8 cellular contexts compared by ENCODE assay signal in genomic region chr2:91476936-91477246, GRCh38.
DNase-seq lines count a peak whose midpoint lies in the region; ATAC-seq, FAIRE-seq and TF ChIP-seq lines count a peak whose summit lies in the region.
"Not testable (repeated sequence)": the region's sequence is repeated elsewhere in the genome, so short reads cannot be mapped to it uniquely, and the experiment has no call there.

No MANE protein-coding gene starts in this region.

- H3K9me3 Mint-ChIP-seq in WTC11, result peaks cover 15% of the 10 kb centered on the region
- not testable (repeated sequence) for H3K9me3 Mint-ChIP-seq in activated T-cell treated with anti-CD3 and anti-CD28 coated beads, Interleukin-2, amount 50 U/mL, for 72 hours; astrocyte (ENCODE audit: unreplicated experiment); memory B cell; osteocyte (ENCODE audit: unreplicated experiment)

- H3K27ac ChIP-seq in A549; astrocyte (ENCODE audit: low read depth, low read length): not testable (repeated sequence)

- not testable (repeated sequence) for TF ChIP-seq RAD21 in A549 (conservative IDR thresholded peaks at IDR 0.05 in 1 of 2, IDR thresholded peaks at IDR 0.05 in 1 of 2)

- not testable (repeated sequence) for H3K27me3 ChIP-seq in astrocyte (ENCODE audit: insufficient read depth, low read length)

- 25% methylated on average over 11 of the region's 25 CpGs for WGBS in A549 (ENCODE audit: missing lambda C conversion rate)

- not testable (repeated sequence) for H3K9ac ChIP-seq in astrocyte (ENCODE audit: low read length)

- H3K4me3 Mint-ChIP-seq in WTC11 (peak overlapping the region; percentile 50), astrocyte (ENCODE audit: unreplicated experiment) (peak overlapping the region; percentile 79), memory B cell (peak overlapping the region; percentile 78), osteocyte (ENCODE audit: unreplicated experiment) (peak overlapping the region; percentile 62)
- peak overlapping the region; percentile 72 to 77 for H3K4me3 Mint-ChIP-seq in activated T-cell treated with anti-CD3 and anti-CD28 coated beads, Interleukin-2, amount 50 U/mL, for 72 hours

- H3K27me3 Mint-ChIP-seq in WTC11 (ENCODE audit: low read depth), result peaks cover 41% of the 10 kb centered on the region
- peaks cover 22% of the 10 kb centered on the region for H3K27me3 Mint-ChIP-seq in activated T-cell treated with anti-CD3 and anti-CD28 coated beads, Interleukin-2, amount 50 U/mL, for 72 hours (ENCODE audit: low read depth)
- not testable (repeated sequence) for H3K27me3 Mint-ChIP-seq in astrocyte (ENCODE audit: low read depth, unreplicated experiment); osteocyte (ENCODE audit: unreplicated experiment)
- H3K27me3 Mint-ChIP-seq in memory B cell, result peaks cover 12% of the 10 kb centered on the region

- peaks cover 13% of the 10 kb centered on the region; the same call in 2 of the 3 replicates for H3K4me1 ChIP-seq in A549
- not testable (repeated sequence) for H3K4me1 ChIP-seq in astrocyte (ENCODE audit: insufficient read depth, low read length)

- H3K4me1 Mint-ChIP-seq in WTC11; activated T-cell treated with anti-CD3 and anti-CD28 coated beads, Interleukin-2, amount 50 U/mL, for 72 hours (ENCODE audit: low read depth); astrocyte (ENCODE audit: low read depth, unreplicated experiment); memory B cell; osteocyte (ENCODE audit: unreplicated experiment): not testable (repeated sequence)

- TF ChIP-seq POLR2A in A549 (IDR thresholded peaks at IDR 0.05; ENCODE audit: low read length), result not testable (repeated sequence)

- not testable (repeated sequence) for H3K9me3 ChIP-seq in A549; astrocyte (ENCODE audit: insufficient read depth, low read depth, low read length)

- not testable (repeated sequence) for H3K36me3 ChIP-seq in astrocyte (ENCODE audit: insufficient read depth, low read length)

- H3K4me3 ChIP-seq in A549; astrocyte (ENCODE audit: insufficient read depth, low read depth, low read length): not testable (repeated sequence)

- not testable (repeated sequence) for ATAC-seq in A549; WTC11; activated T-cell treated with anti-CD3 and anti-CD28 coated beads, Interleukin-2, amount 50 U/mL, for 72 hours (replicated peaks in 1 of 2); memory B cell (ENCODE audit: low read depth)

- not testable (repeated sequence) for H2AFZ ChIP-seq in astrocyte (ENCODE audit: low read depth, low read length)

- TF ChIP-seq EP300 in A549 (IDR thresholded peaks at IDR 0.05), result not testable (repeated sequence)

- FAIRE-seq in A549 (lab: Jason Lieb, UNC); astrocyte (lab: Jason Lieb, UNC): not testable (repeated sequence)

- not testable (repeated sequence) for TF ChIP-seq CTCF in A549 (IDR thresholded peaks at IDR 0.05); WTC11 (IDR thresholded peaks at IDR 0.05); astrocyte (IDR thresholded peaks at IDR 0.05; ENCODE audit: insufficient read depth, low read depth, low read length); osteocyte (IDR thresholded peaks at IDR 0.05)

- H3K36me3 Mint-ChIP-seq in WTC11, result peaks cover 17% of the 10 kb centered on the region
- not testable (repeated sequence) for H3K36me3 Mint-ChIP-seq in activated T-cell treated with anti-CD3 and anti-CD28 coated beads, Interleukin-2, amount 50 U/mL, for 72 hours (ENCODE audit: insufficient read depth in 2 of 2); astrocyte (ENCODE audit: low read depth, unreplicated experiment); memory B cell; osteocyte (ENCODE audit: unreplicated experiment)

- not testable (repeated sequence) for DNase-seq in A549 (ENCODE audit: low read depth in 1 of 2, low spot score in 1 of 2); WTC11 (ENCODE audit: low spot score); activated T-cell treated with anti-CD3 and anti-CD28 coated beads, Interleukin-2, amount 50 U/mL, for 72 hours; astrocyte (ENCODE audit: low read depth); memory B cell (ENCODE audit: low spot score in 2 of 2)
- DNase-seq in ELF-1 (ENCODE audit: low read depth, low spot score) (peak; percentile 1), glomerular visceral epithelial cell (ENCODE audit: extremely low spot score) (peak; percentile 0), osteocyte (ENCODE audit: extremely low spot score, unreplicated experiment) (peak; percentile 71)

- peak overlapping the region; percentile 96; the same call in 1 of the 3 replicates for H3K4me2 ChIP-seq in A549
- not testable (repeated sequence) for H3K4me2 ChIP-seq in astrocyte (ENCODE audit: low read length)

- H4K20me1 ChIP-seq in astrocyte (ENCODE audit: insufficient read depth, low read length), result not testable (repeated sequence)

- H3K79me2 ChIP-seq in astrocyte (ENCODE audit: insufficient read depth, low read length), result not testable (repeated sequence)

- H3K27ac Mint-ChIP-seq in WTC11; astrocyte (ENCODE audit: unreplicated experiment); osteocyte (ENCODE audit: unreplicated experiment): not testable (repeated sequence)
- H3K27ac Mint-ChIP-seq in activated T-cell treated with anti-CD3 and anti-CD28 coated beads, Interleukin-2, amount 50 U/mL, for 72 hours, result peak overlapping the region; percentile 96
- peak overlapping the region; percentile 96 for H3K27ac Mint-ChIP-seq in memory B cell

- CTCF ChIA-PET in A549 (lab: Yijun Ruan, JAX), result interaction anchor here (0.6 kb wide), 1 partner anchor 1154 kb away, joined by 3 read pairs; no protein-coding TSS in a partner anchor
- CTCF ChIA-PET in WTC11 (lab: Charles Lee), result not testable (repeated sequence)

- POLR2A ChIA-PET in A549 (lab: Yijun Ruan, JAX); WTC11 (lab: Charles Lee): not testable (repeated sequence)
